ENCODE assay signal across 20 cellular contexts in genomic region chr3:156582784-156583183, GRCh38. TPM values are rescaled to one million over a fixed set of nuclear protein-coding genes. Genes with fewer than 3 reads are reported as not detected.
DNase-seq lines count a peak whose midpoint lies in the region; ATAC-seq and TF ChIP-seq lines count a peak whose summit lies in the region.
"Had no signal": no experiment of that assay in that cellular context is flagged by ENCODE, and none has a peak within 500 bp of the region (broad histone marks: within the 10 kb centered on the region; RNA-seq: fewer than 3 reads in every experiment).

No MANE protein-coding gene starts in this region.

- H3K36me3 Mint-ChIP-seq in GM23338 (ENCODE audit: low read depth): no peaks in the 10 kb centered on the region
- H3K36me3 Mint-ChIP-seq: brain had no signal

- peaks cover 1% of the 10 kb centered on the region for H3K27me3 Mint-ChIP-seq in GM23338 (ENCODE audit: insufficient read depth, low read depth, poor library complexity)
- H3K27me3 Mint-ChIP-seq: CD4-positive, alpha-beta T cell had no signal

- no peak overlapping the region for H2AFZ ChIP-seq in GM23338

- no peak overlapping the region for H3K4me3 ChIP-seq in GM23338
- H3K4me3 ChIP-seq: gastrocnemius medialis, pancreas, spleen had no signal

- intact Hi-C loops in left cardiac atrium (cut with DNase I): no loop called here

- TF ChIP-seq CTCF in GM23338 (conservative IDR thresholded peaks at IDR 0.05; ENCODE audit: low read depth in 2 of 2): no peak

- peaks cover 7% of the 10 kb centered on the region for H3K4me1 ChIP-seq in GM23338 (ENCODE audit: insufficient read depth)
- H3K4me1 ChIP-seq: pancreas had no signal

- no peaks in the 10 kb centered on the region for H3K9me3 Mint-ChIP-seq in GM23338
- H3K9me3 Mint-ChIP-seq: activated CD4-positive, alpha-beta T cell treated with anti-CD3 and anti-CD28 coated beads, Interleukin-2, amount 10 ng/mL, durations not matched to agents 24 days and 14 days; brain; CD4-positive, alpha-beta T cell; effector memory CD8-positive, alpha-beta T cell; immature natural killer cell; T-helper 2 cell treated with Interferon-gamma antibody and Interleukin-4, amounts not matched to agents 5 μg/mL and 100 μg/mL, for 36 hours had no signal

- H3K79me2 ChIP-seq in GM23338 (replicated peaks; ENCODE audit: insufficient read depth): no peaks in the 10 kb centered on the region

- H3K4me2 ChIP-seq in GM23338: no peak overlapping the region

- no peaks in the 10 kb centered on the region for H3K27me3 ChIP-seq in GM23338 (ENCODE audit: insufficient read depth)
- H3K27me3 ChIP-seq: gastrocnemius medialis, pancreas, spleen had no signal

- no peak overlapping the region for H3K27ac ChIP-seq in GM23338 (ENCODE audit: low read depth)
- H3K27ac ChIP-seq: gastrocnemius medialis, pancreas, spleen had no signal

- no peaks in the 10 kb centered on the region for H3K9me2 ChIP-seq in GM23338 (ENCODE audit: insufficient read depth)

- ATAC-seq in GM19043 (IDR thresholded peaks at IDR 0.05; ENCODE audit: low read depth, unreplicated experiment) (peak; percentile 64), HG02571 (IDR thresholded peaks at IDR 0.05; ENCODE audit: unreplicated experiment) (peak; percentile 58), HG03442 (IDR thresholded peaks at IDR 0.05; ENCODE audit: unreplicated experiment) (peak; percentile 78), GM23338 (no peak), left cardiac atrium (no peak)
- ATAC-seq: effector memory CD8-positive, alpha-beta T cell; gastrocnemius medialis; pancreas had no signal

- no peaks in the 10 kb centered on the region for H3K36me3 ChIP-seq in GM23338 (ENCODE audit: insufficient read depth)
- H3K36me3 ChIP-seq: gastrocnemius medialis, pancreas, spleen had no signal

- no peak overlapping the region for H3K27ac Mint-ChIP-seq in GM23338
- H3K27ac Mint-ChIP-seq: activated CD4-positive, alpha-beta T cell treated with anti-CD3 and anti-CD28 coated beads, Interleukin-2, amount 10 ng/mL, durations not matched to agents 24 days and 14 days; brain; CD4-positive, alpha-beta T cell; effector memory CD8-positive, alpha-beta T cell; immature natural killer cell had no signal

- H3F3A ChIP-seq in GM23338 (replicated peaks; ENCODE audit: low read depth): no peaks in the 10 kb centered on the region

- H3K4me1 Mint-ChIP-seq in GM23338: no peaks in the 10 kb centered on the region
- H3K4me1 Mint-ChIP-seq: brain, immature natural killer cell had no signal

- no peaks in the 10 kb centered on the region for H4K20me1 ChIP-seq in GM23338 (replicated peaks; ENCODE audit: insufficient read depth)

- no peak overlapping the region for H3K4me3 Mint-ChIP-seq in GM23338
- H3K4me3 Mint-ChIP-seq: activated CD4-positive, alpha-beta T cell treated with anti-CD3 and anti-CD28 coated beads, Interleukin-2, amount 10 ng/mL, durations not matched to agents 24 days and 14 days; brain; CD4-positive, alpha-beta T cell; effector memory CD8-positive, alpha-beta T cell; immature natural killer cell; T-helper 2 cell treated with Interferon-gamma antibody and Interleukin-4, amounts not matched to agents 5 μg/mL and 100 μg/mL, for 36 hours had no signal

- DNase-seq in renal cortical epithelial cell (ENCODE audit: low read depth) (peak; percentile 84), GM23338 (ENCODE audit: low spot score) (no peak), DMS114 treated with DMSO at 0.1 percent for 48 hours (lab: John Stamatoyannopoulos, UW; ENCODE audit: unreplicated experiment) (no peak), left cardiac atrium (no peak)
- DNase-seq: activated CD4-positive, alpha-beta T cell treated with anti-CD3 and anti-CD28 coated beads, Interleukin-2, amount 10 ng/mL, durations not matched to agents 24 days and 14 days; CD4-positive, alpha-beta T cell; effector memory CD8-positive, alpha-beta T cell; gastrocnemius medialis; HCEC 1CT; immature natural killer cell; NCI-H2029; NCI-H82; pancreas; spleen; substantia nigra had no signal

TF ChIP-seq in GM23338, 12 proteins besides CTCF, POLR2A, EP300 and RAD21 (continues in another document):
- no peak for TF ChIP-seq JUNB (IDR thresholded peaks at IDR 0.05; ENCODE audit: unreplicated experiment)
- TF ChIP-seq CREB1 (CRISPR knock-in tag; IDR thresholded peaks at IDR 0.05; ENCODE audit: low read depth): no peak
- no peak for TF ChIP-seq ZNF114 (CRISPR knock-in tag; IDR thresholded peaks at IDR 0.05)
- TF ChIP-seq, protein P1, sequence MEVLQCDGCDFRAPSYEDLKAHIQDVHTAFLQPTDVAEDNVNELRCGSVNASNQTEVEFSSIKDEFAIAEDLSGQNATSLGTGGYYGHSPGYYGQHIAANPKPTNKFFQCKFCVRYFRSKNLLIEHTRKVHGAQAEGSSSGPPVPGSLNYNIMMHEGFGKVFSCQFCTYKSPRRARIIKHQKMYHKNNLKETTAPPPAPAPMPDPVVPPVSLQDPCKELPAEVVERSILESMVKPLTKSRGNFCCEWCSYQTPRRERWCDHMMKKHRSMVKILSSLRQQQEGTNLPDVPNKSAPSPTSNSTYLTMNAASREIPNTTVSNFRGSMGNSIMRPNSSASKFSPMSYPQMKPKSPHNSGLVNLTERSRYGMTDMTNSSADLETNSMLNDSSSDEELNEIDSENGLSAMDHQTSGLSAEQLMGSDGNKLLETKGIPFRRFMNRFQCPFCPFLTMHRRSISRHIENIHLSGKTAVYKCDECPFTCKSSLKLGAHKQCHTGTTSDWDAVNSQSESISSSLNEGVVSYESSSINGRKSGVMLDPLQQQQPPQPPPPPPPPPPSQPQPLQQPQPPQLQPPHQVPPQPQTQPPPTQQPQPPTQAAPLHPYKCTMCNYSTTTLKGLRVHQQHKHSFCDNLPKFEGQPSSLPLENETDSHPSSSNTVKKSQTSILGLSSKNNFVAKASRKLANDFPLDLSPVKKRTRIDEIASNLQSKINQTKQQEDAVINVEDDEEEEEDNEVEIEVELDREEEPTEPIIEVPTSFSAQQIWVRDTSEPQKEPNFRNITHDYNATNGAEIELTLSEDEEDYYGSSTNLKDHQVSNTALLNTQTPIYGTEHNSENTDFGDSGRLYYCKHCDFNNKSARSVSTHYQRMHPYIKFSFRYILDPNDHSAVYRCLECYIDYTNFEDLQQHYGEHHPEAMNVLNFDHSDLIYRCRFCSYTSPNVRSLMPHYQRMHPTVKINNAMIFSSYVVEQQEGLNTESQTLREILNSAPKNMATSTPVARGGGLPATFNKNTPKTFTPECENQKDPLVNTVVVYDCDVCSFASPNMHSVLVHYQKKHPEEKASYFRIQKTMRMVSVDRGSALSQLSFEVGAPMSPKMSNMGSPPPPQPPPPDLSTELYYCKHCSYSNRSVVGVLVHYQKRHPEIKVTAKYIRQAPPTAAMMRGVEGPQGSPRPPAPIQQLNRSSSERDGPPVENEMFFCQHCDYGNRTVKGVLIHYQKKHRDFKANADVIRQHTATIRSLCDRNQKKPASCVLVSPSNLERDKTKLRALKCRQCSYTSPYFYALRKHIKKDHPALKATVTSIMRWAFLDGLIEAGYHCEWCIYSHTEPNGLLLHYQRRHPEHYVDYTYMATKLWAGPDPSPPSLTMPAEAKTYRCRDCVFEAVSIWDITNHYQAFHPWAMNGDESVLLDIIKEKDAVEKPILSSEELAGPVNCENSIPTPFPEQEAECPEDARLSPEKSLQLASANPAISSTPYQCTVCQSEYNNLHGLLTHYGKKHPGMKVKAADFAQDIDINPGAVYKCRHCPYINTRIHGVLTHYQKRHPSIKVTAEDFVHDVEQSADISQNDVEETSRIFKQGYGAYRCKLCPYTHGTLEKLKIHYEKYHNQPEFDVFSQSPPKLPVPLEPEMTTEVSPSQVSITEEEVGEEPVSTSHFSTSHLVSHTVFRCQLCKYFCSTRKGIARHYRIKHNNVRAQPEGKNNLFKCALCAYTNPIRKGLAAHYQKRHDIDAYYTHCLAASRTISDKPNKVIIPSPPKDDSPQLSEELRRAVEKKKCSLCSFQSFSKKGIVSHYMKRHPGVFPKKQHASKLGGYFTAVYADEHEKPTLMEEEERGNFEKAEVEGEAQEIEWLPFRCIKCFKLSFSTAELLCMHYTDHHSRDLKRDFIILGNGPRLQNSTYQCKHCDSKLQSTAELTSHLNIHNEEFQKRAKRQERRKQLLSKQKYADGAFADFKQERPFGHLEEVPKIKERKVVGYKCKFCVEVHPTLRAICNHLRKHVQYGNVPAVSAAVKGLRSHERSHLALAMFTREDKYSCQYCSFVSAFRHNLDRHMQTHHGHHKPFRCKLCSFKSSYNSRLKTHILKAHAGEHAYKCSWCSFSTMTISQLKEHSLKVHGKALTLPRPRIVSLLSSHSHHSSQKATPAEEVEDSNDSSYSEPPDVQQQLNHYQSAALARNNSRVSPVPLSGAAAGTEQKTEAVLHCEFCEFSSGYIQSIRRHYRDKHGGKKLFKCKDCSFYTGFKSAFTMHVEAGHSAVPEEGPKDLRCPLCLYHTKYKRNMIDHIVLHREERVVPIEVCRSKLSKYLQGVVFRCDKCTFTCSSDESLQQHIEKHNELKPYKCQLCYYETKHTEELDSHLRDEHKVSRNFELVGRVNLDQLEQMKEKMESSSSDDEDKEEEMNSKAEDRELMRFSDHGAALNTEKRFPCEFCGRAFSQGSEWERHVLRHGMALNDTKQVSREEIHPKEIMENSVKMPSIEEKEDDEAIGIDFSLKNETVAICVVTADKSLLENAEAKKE (CRISPR knock-in tag; IDR thresholded peaks at IDR 0.05): no peak
- TF ChIP-seq NANOG (IDR thresholded peaks at IDR 0.05; ENCODE audit: borderline replicate concordance): no peak
- no peak for TF ChIP-seq POLR2AphosphoS5 (IDR thresholded peaks at IDR 0.05; ENCODE audit: low read depth)
- no peak for TF ChIP-seq STAT1 (IDR thresholded peaks at IDR 0.05; ENCODE audit: unreplicated experiment)
- TF ChIP-seq EZH2 (IDR thresholded peaks at IDR 0.05; ENCODE audit: low read depth, unreplicated experiment): no peak
- TF ChIP-seq EZH2phosphoT487 (IDR thresholded peaks at IDR 0.05; ENCODE audit: unreplicated experiment): no peak
- TF ChIP-seq ZNF331 (CRISPR knock-in tag; IDR thresholded peaks at IDR 0.05; ENCODE audit: low read depth): no peak
- TF ChIP-seq, protein P2, sequence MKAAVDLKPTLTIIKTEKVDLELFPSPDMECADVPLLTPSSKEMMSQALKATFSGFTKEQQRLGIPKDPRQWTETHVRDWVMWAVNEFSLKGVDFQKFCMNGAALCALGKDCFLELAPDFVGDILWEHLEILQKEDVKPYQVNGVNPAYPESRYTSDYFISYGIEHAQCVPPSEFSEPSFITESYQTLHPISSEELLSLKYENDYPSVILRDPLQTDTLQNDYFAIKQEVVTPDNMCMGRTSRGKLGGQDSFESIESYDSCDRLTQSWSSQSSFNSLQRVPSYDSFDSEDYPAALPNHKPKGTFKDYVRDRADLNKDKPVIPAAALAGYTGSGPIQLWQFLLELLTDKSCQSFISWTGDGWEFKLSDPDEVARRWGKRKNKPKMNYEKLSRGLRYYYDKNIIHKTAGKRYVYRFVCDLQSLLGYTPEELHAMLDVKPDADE (IDR thresholded peaks at IDR 0.05): no peak

RNA-seq across cellular contexts. Expression of gene SSR3, which starts 27.9 kb away (rescaled TPM):
- total RNA-seq in renal cortical epithelial cell: 347 and 520 TPM in 2 replicates
- 143 and 156 TPM in 2 replicates for total RNA-seq in GM23338 (2014; rRNA removed; shearing (Covaris generic))
- polyA plus RNA-seq in GM23338 (2016; fragmentation: Nextera tagmentation; extraction: Ambion mirVana): 161 and 173 TPM in 2 replicates
- total RNA-seq in left cardiac atrium: 100 to 1,000 TPM; 145 to 162 TPM

Comparison
In these comparisons a context has a peak if more than half of its experiments do, and no peak if none do; other contexts are left out.
1. ATAC-seq: peak in GM19043 (single experiment), HG02571 (single experiment) and HG03442 (single experiment); none in GM23338 (single experiment) and left cardiac atrium (0 of 2).